8 cellular contexts compared by ENCODE assay signal in genomic region chr19:13094771-13095392, GRCh38. TPM values are rescaled to one million over a fixed set of nuclear protein-coding genes. Genes with fewer than 3 reads are reported as not detected.
DNase-seq lines count a peak whose midpoint lies in the region; ATAC-seq and TF ChIP-seq lines count a peak whose summit lies in the region.

No MANE protein-coding gene starts in this region.

- H3K4ac ChIP-seq in mesendoderm (ENCODE audit: low read depth, low read length), result no peak overlapping the region

- H3K9me3 ChIP-seq in BE2C, result no peaks in the 10 kb centered on the region

- H4K5ac ChIP-seq in mesendoderm (ENCODE audit: low read length), result no peak overlapping the region

- H3K9me3 Mint-ChIP-seq in activated T-helper 17 cell treated with anti-CD3 and anti-CD28 coated beads, Interleukin-2, amount 50 U/mL, for 72 hours, result no peaks in the 10 kb centered on the region

- no peak overlapping the region for H3K27ac Mint-ChIP-seq in activated T-helper 17 cell treated with anti-CD3 and anti-CD28 coated beads, Interleukin-2, amount 50 U/mL, for 72 hours

- peak overlapping the region; percentile 54 for H3K9ac ChIP-seq in mesendoderm (ENCODE audit: low read length)

- H3K23ac ChIP-seq in mesendoderm (ENCODE audit: low read length), result no peak overlapping the region

- no peak for ATAC-seq in activated T-helper 17 cell treated with anti-CD3 and anti-CD28 coated beads, Interleukin-2, amount 50 U/mL, for 72 hours (replicated peaks)
- ATAC-seq in sciatic nerve, result no peak

- H3K4me3 Mint-ChIP-seq in activated T-helper 17 cell treated with anti-CD3 and anti-CD28 coated beads, Interleukin-2, amount 50 U/mL, for 72 hours, result peak overlapping the region; percentile 56

- H2AK5ac ChIP-seq in mesendoderm (ENCODE audit: low read length), result no peak overlapping the region

- no peak overlapping the region for H2BK120ac ChIP-seq in mesendoderm (ENCODE audit: low read depth, low read length)

- H3K56ac ChIP-seq in mesendoderm (ENCODE audit: low read length), result peak overlapping the region; percentile 75

- no peak overlapping the region for H3K27ac ChIP-seq in mesendoderm (ENCODE audit: low read depth, low read length)

- no CpG with 5 or more reads among the region's 16 CpGs for WGBS in mesendoderm (ENCODE audit: extremely low coverage, insufficient coverage, low lambda C conversion rate)

- peaks cover 14% of the 10 kb centered on the region for H3K27me3 Mint-ChIP-seq in activated T-helper 17 cell treated with anti-CD3 and anti-CD28 coated beads, Interleukin-2, amount 50 U/mL, for 72 hours

- H3K36me3 Mint-ChIP-seq in activated T-helper 17 cell treated with anti-CD3 and anti-CD28 coated beads, Interleukin-2, amount 50 U/mL, for 72 hours (ENCODE audit: low read depth), result peaks cover 3% of the 10 kb centered on the region

- peak; percentile 49 for DNase-seq in BE2C
- DNase-seq in GM13976 (ENCODE audit: low spot score), result peak; percentile 68
- DNase-seq in mesendoderm, result peak; percentile 68
- no peak for DNase-seq in glomerular visceral epithelial cell (ENCODE audit: extremely low spot score)
- no peak for DNase-seq in stimulated activated CD4-positive, alpha-beta T cell treated with anti-CD3 and anti-CD28 coated beads, Interleukin-15, amount 100 ng/mL, for 24 hours
- DNase-seq in midbrain (lab: John Stamatoyannopoulos, UW), result no peak
- DNase-seq in sciatic nerve (ENCODE audit: low spot score), result no peak

- no peak overlapping the region for H2BK5ac ChIP-seq in mesendoderm (ENCODE audit: low read length)

- no peak overlapping the region for H4K8ac ChIP-seq in mesendoderm (ENCODE audit: low read depth, low read length)

- H3K27me3 ChIP-seq in BE2C (no peaks in the 10 kb centered on the region), mesendoderm (ENCODE audit: insufficient read depth, low read length, poor library complexity) (peaks cover 15% of the 10 kb centered on the region)

- peak overlapping the region; percentile 63 for H3K4me2 ChIP-seq in mesendoderm (ENCODE audit: low read length)

- H3K79me2 ChIP-seq in mesendoderm (ENCODE audit: control insufficient read depth, insufficient read depth, low read length), result no peaks in the 10 kb centered on the region

- TF ChIP-seq CTCF in BE2C (IDR thresholded peaks at IDR 0.05; ENCODE audit: low read depth, low read length), result no peak
- TF ChIP-seq CTCF in GM13976 (IDR thresholded peaks at IDR 0.05; ENCODE audit: borderline replicate concordance, control extremely low read depth, extremely low read depth, insufficient read depth, missing control alignments), result no peak

- H3K18ac ChIP-seq in mesendoderm (ENCODE audit: low read length), result no peak overlapping the region

- intact Hi-C loops in sciatic nerve (cut with DNase I), result no loop called here

- H3K4me1 Mint-ChIP-seq in activated T-helper 17 cell treated with anti-CD3 and anti-CD28 coated beads, Interleukin-2, amount 50 U/mL, for 72 hours, result peaks cover 14% of the 10 kb centered on the region

- in situ Hi-C loops in GM13976 (cut with MboI; ENCODE audit: low sequenced_read_pairs, unreplicated experiment), result loop anchor here (5.0 kb wide), 1 partner anchor 118 kb away; no protein-coding TSS in a partner anchor

- H3K79me1 ChIP-seq in mesendoderm (ENCODE audit: low read length), result no peaks in the 10 kb centered on the region

- H3K36me3 ChIP-seq in BE2C (no peaks in the 10 kb centered on the region), mesendoderm (ENCODE audit: control insufficient read depth, insufficient read depth, low read length) (no peaks in the 10 kb centered on the region)

- H3K4me1 ChIP-seq in BE2C, result peaks cover 49% of the 10 kb centered on the region
- H3K4me1 ChIP-seq in mesendoderm (ENCODE audit: control insufficient read depth, low read depth, low read length), result peaks cover 10% of the 10 kb centered on the region

- H2BK15ac ChIP-seq in mesendoderm (replicated peaks; ENCODE audit: low read depth), result no peak overlapping the region

- no peak overlapping the region for H3K4me3 ChIP-seq in BE2C (ENCODE audit: low read depth, low read length)
- H3K4me3 ChIP-seq in mesendoderm (ENCODE audit: low read length), result no peak overlapping the region

RNA-seq across cellular contexts. Expression of gene LYL1, which starts 7.8 kb away (rescaled TPM):
- 75.7 TPM for polyA plus RNA-seq in BE2C (2012; ENCODE audit: insufficient read depth, insufficient read length, low read depth)
- total RNA-seq in activated T-helper 17 cell treated with anti-CD3 and anti-CD28 coated beads, Interleukin-2, amount 50 U/mL, for 72 hours, result 1 to 10 TPM; 1.1 to 1.6 TPM
- polyA plus RNA-seq in mesendoderm (2013, experiment 1 of 2), result 0.48 TPM
- polyA plus RNA-seq in mesendoderm (2013, experiment 2 of 2), result 0.62 TPM
- total RNA-seq in sciatic nerve, result 20.2 TPM

RNA-seq across cellular contexts. Expression of gene TRMT1, which starts 21.7 kb away (rescaled TPM):
- polyA plus RNA-seq in BE2C (2012; ENCODE audit: insufficient read depth, insufficient read length, low read depth), result 98.5 TPM
- 10 to 100 TPM; 66.4 to 83.2 TPM for total RNA-seq in activated T-helper 17 cell treated with anti-CD3 and anti-CD28 coated beads, Interleukin-2, amount 50 U/mL, for 72 hours
- 67.9 TPM for polyA plus RNA-seq in mesendoderm (2013, experiment 1 of 2)
- polyA plus RNA-seq in mesendoderm (2013, experiment 2 of 2), result 70.6 TPM
- 34.7 TPM for total RNA-seq in sciatic nerve

RNA-seq across cellular contexts. Expression of gene NACC1, which starts 23.2 kb away (rescaled TPM):
- 97.8 TPM for polyA plus RNA-seq in BE2C (2012; ENCODE audit: insufficient read depth, insufficient read length, low read depth)
- total RNA-seq in activated T-helper 17 cell treated with anti-CD3 and anti-CD28 coated beads, Interleukin-2, amount 50 U/mL, for 72 hours, result 10 to 100 TPM; 70.8 to 80.6 TPM
- 210 TPM for polyA plus RNA-seq in mesendoderm (2013, experiment 1 of 2)
- polyA plus RNA-seq in mesendoderm (2013, experiment 2 of 2), result 205 TPM
- 30.7 TPM for total RNA-seq in sciatic nerve

RNA-seq across cellular contexts. Expression of gene STX10, which starts 55.3 kb away (rescaled TPM):
- 274 TPM for polyA plus RNA-seq in BE2C (2012; ENCODE audit: insufficient read depth, insufficient read length, low read depth)
- 10 to 100 TPM; 76.4 to 91.3 TPM for total RNA-seq in activated T-helper 17 cell treated with anti-CD3 and anti-CD28 coated beads, Interleukin-2, amount 50 U/mL, for 72 hours
- 30.2 TPM for polyA plus RNA-seq in mesendoderm (2013, experiment 1 of 2)
- polyA plus RNA-seq in mesendoderm (2013, experiment 2 of 2), result 29.9 TPM
- 48.3 TPM for total RNA-seq in sciatic nerve

RNA-seq across cellular contexts. Expression of gene IER2, which starts 55.3 kb away (rescaled TPM):
- polyA plus RNA-seq in BE2C (2012; ENCODE audit: insufficient read depth, insufficient read length, low read depth), result 291 TPM
- total RNA-seq in activated T-helper 17 cell treated with anti-CD3 and anti-CD28 coated beads, Interleukin-2, amount 50 U/mL, for 72 hours, result 100 to 1,000 TPM in 1 of 2 donors, 10 to 100 TPM in 1; 85.9 to 140 TPM
- 75.2 TPM for polyA plus RNA-seq in mesendoderm (2013, experiment 1 of 2)
- 77.2 TPM for polyA plus RNA-seq in mesendoderm (2013, experiment 2 of 2)
- total RNA-seq in sciatic nerve, result 102 TPM

Comparison
In these comparisons a context has a peak if more than half of its experiments do, and no peak if none do; other contexts are left out.
1. DNase-seq: peak in BE2C (single experiment), GM13976 (single experiment) and mesendoderm (single experiment); none in glomerular visceral epithelial cell (single experiment), stimulated activated CD4-positive, alpha-beta T cell treated with anti-CD3 and anti-CD28 coated beads, Interleukin-15, amount 100 ng/mL, for 24 hours (single experiment), midbrain (single experiment) and sciatic nerve (single experiment).